Comparison of ENCODE assay signal across 8 cellular contexts in the genomic region with DNA sequence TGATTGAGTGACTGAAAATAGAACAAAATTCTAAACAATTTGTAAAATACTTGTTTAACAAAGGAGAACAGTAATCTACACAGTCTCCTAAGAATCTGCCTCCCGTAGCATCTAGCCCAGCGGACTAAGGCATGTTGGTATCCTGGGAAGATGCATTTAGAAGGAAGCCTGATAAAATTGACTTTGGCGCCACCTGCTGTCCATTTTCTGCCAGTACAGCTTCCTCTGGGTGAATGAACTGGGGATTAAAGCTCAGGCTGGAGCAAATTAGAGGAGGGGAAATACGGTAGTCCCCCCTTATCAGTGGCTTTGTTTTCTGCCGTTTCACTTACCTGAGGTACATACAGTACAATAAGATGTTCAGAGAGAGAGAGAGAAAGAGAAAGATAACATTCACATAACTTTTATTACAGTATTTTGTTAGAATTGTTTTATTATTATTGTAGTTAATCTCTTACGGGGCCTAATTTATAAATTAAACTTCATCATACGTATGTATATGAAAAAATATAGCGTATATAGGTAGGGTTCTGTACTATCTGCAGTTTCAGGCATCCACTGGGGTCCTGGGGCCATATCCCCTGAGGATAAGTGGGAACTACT.
DNase-seq lines count a peak whose midpoint lies in the region; ATAC-seq and TF ChIP-seq lines count a peak whose summit lies in the region.

No MANE protein-coding gene starts in this region.

- no peak overlapping the region for H3K9ac ChIP-seq in Loucy (ENCODE audit: low read depth, low read length, poor library complexity, severe bottlenecking)
- no peak overlapping the region for H3K9ac ChIP-seq in adipocyte (ENCODE audit: low read length)

- no peaks in the 10 kb centered on the region for H3K79me2 ChIP-seq in Loucy (ENCODE audit: insufficient read depth, low read length)

- H3K36me3 ChIP-seq in Loucy (ENCODE audit: insufficient read depth, low read length): no peaks in the 10 kb centered on the region
- H3K36me3 ChIP-seq in adipocyte (ENCODE audit: control insufficient read depth, insufficient read depth, low read length, severe bottlenecking): no peaks in the 10 kb centered on the region
- H3K36me3 ChIP-seq in heart right ventricle: no peaks in the 10 kb centered on the region

- intact Hi-C loops in heart right ventricle (cut with DNase I): loop anchor here in 6 of 10 donors (5.0 to 10.0 kb wide), 4 partner anchors 593 to 1978 kb away; a partner anchor contains a TSS

- no peak overlapping the region for H3K4me2 ChIP-seq in Loucy (ENCODE audit: low read depth, low read length, poor library complexity, severe bottlenecking)

- 16 to 21% methylated on average over 8 of the region's 8 CpGs for WGBS in heart right ventricle, 2 donors

- no peaks in the 10 kb centered on the region for H3K4me1 ChIP-seq in Loucy (ENCODE audit: insufficient read depth, low read length, poor library complexity, severe bottlenecking)
- no peaks in the 10 kb centered on the region for H3K4me1 ChIP-seq in adipocyte (ENCODE audit: control insufficient read depth, insufficient read depth, low read length)
- H3K4me1 ChIP-seq in heart right ventricle: no peaks in the 10 kb centered on the region

- H2AFZ ChIP-seq in Loucy (ENCODE audit: low read length): peak overlapping the region; percentile 40; the same call in 1 of the 2 replicates

- TF ChIP-seq CTCF in Loucy (conservative IDR thresholded peaks at IDR 0.05; ENCODE audit: low read length) (peak; percentile 97), heart right ventricle (IDR thresholded peaks at IDR 0.05) (peak; percentile 73 to 96 (median 90))

- peak in 11 of 14 donors; percentile 2 to 77 (median 52) for DNase-seq in C1 segment of cervical spinal cord (lab: John Stamatoyannopoulos, UW)
- peak; percentile 27 to 37 for DNase-seq in SW 1271 (lab: John Stamatoyannopoulos, UW)
- DNase-seq in adipocyte (ENCODE audit: low read depth): peak; percentile 90
- peak; percentile 52 to 68 for DNase-seq in heart right ventricle
- DNase-seq in putamen (ENCODE audit: low spot score): peak; percentile 76

- peak; percentile 64 for ATAC-seq in GM19351 (IDR thresholded peaks at IDR 0.05; ENCODE audit: unreplicated experiment)
- peak; percentile 47 to 84 (median 70) for ATAC-seq in heart right ventricle
- ATAC-seq in HG03097 (IDR thresholded peaks at IDR 0.05; ENCODE audit: low FRiP score, unreplicated experiment): no peak

- H3K9me3 ChIP-seq in Loucy (ENCODE audit: insufficient read depth, low read depth, low read length): no peaks in the 10 kb centered on the region
- no peaks in the 10 kb centered on the region for H3K9me3 ChIP-seq in adipocyte (ENCODE audit: control insufficient read depth, low read length)
- no peaks in the 10 kb centered on the region for H3K9me3 ChIP-seq in heart right ventricle

- H3K4me3 ChIP-seq in Loucy (ENCODE audit: low read length, poor library complexity, severe bottlenecking): no peak overlapping the region
- no peak overlapping the region for H3K4me3 ChIP-seq in adipocyte (ENCODE audit: low read length)
- H3K4me3 ChIP-seq in heart right ventricle: no peak overlapping the region

- H3F3A ChIP-seq in Loucy (ENCODE audit: low read depth): no peaks in the 10 kb centered on the region

- H3K27me3 ChIP-seq in Loucy (ENCODE audit: insufficient read depth, low read length, poor library complexity, severe bottlenecking): no peaks in the 10 kb centered on the region
- H3K27me3 ChIP-seq in adipocyte (replicated peaks; ENCODE audit: control insufficient read depth, insufficient read depth, low read length): no peaks in the 10 kb centered on the region
- peaks cover 0 to 9% (median 0%) of the 10 kb centered on the region in 7 donors for H3K27me3 ChIP-seq in heart right ventricle

- H3K27ac ChIP-seq in heart right ventricle: no peak overlapping the region

- no peaks in the 10 kb centered on the region for H3K9me2 ChIP-seq in Loucy (replicated peaks; ENCODE audit: low read depth, low read length)

- H4K20me1 ChIP-seq in Loucy (ENCODE audit: insufficient read depth, low read length, poor library complexity, severe bottlenecking): no peaks in the 10 kb centered on the region

Comparison
In these comparisons a context has a peak if more than half of its experiments do, and no peak if none do; other contexts are left out.
1. DNase-seq: peak in every context shown above with its lines; median percentile 90 in adipocyte; 76 in putamen; 60 in heart right ventricle; 52 in C1 segment of cervical spinal cord; 32 in SW 1271.